In the genomic region with DNA sequence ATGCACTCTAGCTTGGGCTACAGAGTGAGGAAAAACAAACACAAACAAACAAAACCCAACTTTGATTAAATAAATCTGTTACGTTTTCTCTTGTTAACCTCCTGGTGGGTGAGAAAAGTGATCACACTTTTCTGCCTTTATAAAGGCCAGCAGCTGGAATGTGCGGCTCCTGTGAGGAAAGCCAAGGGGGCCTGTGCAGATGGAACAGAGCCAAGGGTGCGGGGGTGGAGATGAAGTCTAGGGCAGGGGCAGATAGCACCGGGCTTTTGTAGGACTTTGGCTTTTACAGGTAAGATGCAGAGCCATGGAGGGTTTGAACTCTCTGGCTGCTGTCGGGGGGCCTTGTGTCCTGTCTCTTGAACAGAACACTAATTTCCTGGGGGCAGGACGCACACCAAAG, we compare ENCODE assay signal across 1 cellular context.
TF ChIP-seq lines count a peak whose summit lies in the region.

No MANE protein-coding gene starts in this region.

TF ChIP-seq in Ishikawa, 13 proteins besides CTCF, POLR2A, EP300 and RAD21:
- TF ChIP-seq TCF12 (IDR thresholded peaks at IDR 0.05; ENCODE audit: low read depth) (no peak), NFIC (IDR thresholded peaks at IDR 0.05) (0 out of 2 replicates have a peak, but pooled peaks have one; percentile 46), EGR1 (IDR thresholded peaks at IDR 0.05) (peak; percentile 62; the same call in 1 of the 2 replicates)
